Comparison of ENCODE assay signal across 15 cellular contexts in genomic region chr19:2221918-2222317, GRCh38. TPM values are rescaled to one million over a fixed set of nuclear protein-coding genes. Genes with fewer than 3 reads are reported as not detected.
A peak's percentile ranks its signal among the peaks of the same experiment; 100 is the strongest.
DNase-seq lines count a peak whose midpoint lies in the region; ATAC-seq, FAIRE-seq and TF ChIP-seq lines count a peak whose summit lies in the region.
"Had no signal": no experiment of that assay in that cellular context is flagged by ENCODE, and none has a peak within 500 bp of the region (broad histone marks: within the 10 kb centered on the region; RNA-seq: fewer than 3 reads in every experiment).

No MANE protein-coding gene starts in this region.

- no peak for TF ChIP-seq EP300 in esophagus muscularis mucosa (IDR thresholded peaks at IDR 0.05)

- H3K4me1 ChIP-seq in esophagus muscularis mucosa = peaks cover 0 to 13% (median 6%) of the 10 kb centered on the region in 4 donors

- FAIRE-seq in RCC 7860 (lab: Jason Lieb, UNC) = no peak

- CTCF ChIA-PET in GM10248 (lab: Yijun Ruan, JAX) (interaction anchor here (1.3 kb wide), 1 partner anchor 8 kb away, joined by 3 read pairs; no protein-coding TSS in a partner anchor), RWPE1 (lab: Yijun Ruan, JAX) (no interaction called here)

- H3K27ac ChIP-seq in RWPE1 = peak overlapping the region; percentile 18; the same call in 1 of the 2 replicates
- H3K27ac ChIP-seq in esophagus muscularis mucosa (replicated peaks in 1 of 4) = no peak overlapping the region

- POLR2A ChIA-PET in GM10248 (lab: Yijun Ruan, JAX) = no interaction called here
- POLR2A ChIA-PET in RWPE1 (lab: Yijun Ruan, JAX; ENCODE audit: low non-redundant PET) = no interaction called here

- H3K9me3 ChIP-seq in esophagus muscularis mucosa = no peaks in the 10 kb centered on the region
- H3K9me3 ChIP-seq: sigmoid colon had no signal

- H3K4me3 Mint-ChIP-seq in stimulated activated memory B cell treated with anti-CD40 and anti-IgM and Interleukin-4, amounts not matched to agents 10 μg/mL and 1 μg/mL and 100 μg/mL, for 72 hours = no peak overlapping the region
- H3K4me3 Mint-ChIP-seq: activated B cell treated with CpG ODN at 0.5 μM for 24 hours had no signal

- H3K36me3 Mint-ChIP-seq in stimulated activated memory B cell treated with anti-CD40 and anti-IgM and Interleukin-4, amounts not matched to agents 10 μg/mL and 1 μg/mL and 100 μg/mL, for 72 hours = peaks cover 75% of the 10 kb centered on the region

- 74% methylated on average over 16 of the region's 20 CpGs for WGBS in esophagus muscularis mucosa

- intact Hi-C loops in esophagus muscularis mucosa (cut with DNase I) = loop anchor here (5.0 kb wide), 1 partner anchor 65 kb away; no protein-coding TSS in a partner anchor

- TF ChIP-seq POLR2A in esophagus muscularis mucosa (IDR thresholded peaks at IDR 0.05; ENCODE audit: low read depth) = no peak

- H3K9me3 Mint-ChIP-seq in stimulated activated memory B cell treated with anti-CD40 and anti-IgM and Interleukin-4, amounts not matched to agents 10 μg/mL and 1 μg/mL and 100 μg/mL, for 72 hours = no peaks in the 10 kb centered on the region
- H3K9me3 Mint-ChIP-seq: activated B cell treated with CpG ODN at 0.5 μM for 24 hours had no signal

- H3K4me3 ChIP-seq in esophagus muscularis mucosa = no peak overlapping the region
- H3K4me3 ChIP-seq: dorsolateral prefrontal cortex, sigmoid colon had no signal

- no peaks in the 10 kb centered on the region for H3K27me3 ChIP-seq in esophagus muscularis mucosa
- H3K27me3 ChIP-seq: dorsolateral prefrontal cortex, sigmoid colon had no signal

- peaks cover 58% of the 10 kb centered on the region for H3K4me1 Mint-ChIP-seq in stimulated activated memory B cell treated with anti-CD40 and anti-IgM and Interleukin-4, amounts not matched to agents 10 μg/mL and 1 μg/mL and 100 μg/mL, for 72 hours

- in situ Hi-C loops in KBM-7 (cut with MboI; ENCODE audit: low pct_unique_long_range_greater_than_20kb, low sequenced_read_pairs) = no loop called here

- peak; percentile 6 for TF ChIP-seq CTCF in GM10248 (IDR thresholded peaks at IDR 0.05; ENCODE audit: control extremely low read depth, extremely low read depth, low read depth, missing control alignments)
- no peak for TF ChIP-seq CTCF in RWPE1 (conservative IDR thresholded peaks at IDR 0.05; ENCODE audit: low read depth)
- TF ChIP-seq CTCF in esophagus muscularis mucosa (IDR thresholded peaks at IDR 0.05) = peak in 2 of 3 experiments; percentile 16 to 32

- peak overlapping the region; percentile 94 for H3K27ac Mint-ChIP-seq in stimulated activated memory B cell treated with anti-CD40 and anti-IgM and Interleukin-4, amounts not matched to agents 10 μg/mL and 1 μg/mL and 100 μg/mL, for 72 hours

- no peak for ATAC-seq in stimulated activated memory B cell treated with anti-CD40 and anti-IgM and Interleukin-4, amounts not matched to agents 10 μg/mL and 1 μg/mL and 100 μg/mL, for 72 hours
- ATAC-seq in HG02852 (IDR thresholded peaks at IDR 0.05; ENCODE audit: unreplicated experiment) = no peak

- H3K27me3 Mint-ChIP-seq in stimulated activated memory B cell treated with anti-CD40 and anti-IgM and Interleukin-4, amounts not matched to agents 10 μg/mL and 1 μg/mL and 100 μg/mL, for 72 hours = no peaks in the 10 kb centered on the region
- H3K27me3 Mint-ChIP-seq: activated B cell treated with CpG ODN at 0.5 μM for 24 hours had no signal

- DNase-seq in GM10248 (ENCODE audit: extremely low spot score) = no peak
- no peak for DNase-seq in RWPE1 (ENCODE audit: low spot score)
- no peak for DNase-seq in esophagus muscularis mucosa (ENCODE audit: extremely low spot score)
- no peak for DNase-seq in KBM-7
- no peak for DNase-seq in activated gamma-delta T cell treated with Interleukin-2 at 50 U/mL for 16 hours
- no peak for DNase-seq in RCC 7860 (ENCODE audit: low spot score)
- DNase-seq: activated B cell treated with CpG ODN at 0.5 μM for 24 hours; activated CD8-positive, alpha-beta memory T cell treated with anti-CD3 and anti-CD28 coated beads, Interleukin-2, amount 50 U/mL, for 4 hours; dorsolateral prefrontal cortex; NCI-H2081; NK-92 treated with Interleukin-12 subunit alpha and Interleukin-12 subunit beta, amount 100 ng/mL, for 24 hours; sigmoid colon had no signal

- H3K36me3 ChIP-seq in esophagus muscularis mucosa = peaks cover 42 to 99% (median 96%) of the 10 kb centered on the region in 4 donors

RNA-seq across cellular contexts. Expression of gene PLEKHJ1, which starts 14.2 kb away (rescaled TPM):
- 10 to 100 TPM; 41.9 to 69.8 (median 55.3) TPM for total RNA-seq in esophagus muscularis mucosa

RNA-seq across cellular contexts. Expression of gene SF3A2, which starts 14.7 kb away (rescaled TPM):
- total RNA-seq in esophagus muscularis mucosa = 10 to 100 TPM; 29.5 to 56.9 (median 35.3) TPM

RNA-seq across cellular contexts. Expression of gene AMH, which starts 27.2 kb away (rescaled TPM):
- 1 to 10 TPM in 3 of 4 donors, under 1 TPM in 1; 0.50 to 3.7 (median 1.3) TPM for total RNA-seq in esophagus muscularis mucosa

RNA-seq across cellular contexts. Expression of gene JSRP1, which starts 34.3 kb away (rescaled TPM):
- not detected for total RNA-seq in esophagus muscularis mucosa
- total RNA-seq: subcutaneous adipose tissue had no signal

RNA-seq across cellular contexts. Expression of gene DOT1L, which starts 58.2 kb away (rescaled TPM):
- 10 to 100 TPM; 10.8 to 13.2 (median 12.0) TPM for total RNA-seq in esophagus muscularis mucosa
